Comparison of ENCODE assay signal across 6 cellular contexts in the genomic region with DNA sequence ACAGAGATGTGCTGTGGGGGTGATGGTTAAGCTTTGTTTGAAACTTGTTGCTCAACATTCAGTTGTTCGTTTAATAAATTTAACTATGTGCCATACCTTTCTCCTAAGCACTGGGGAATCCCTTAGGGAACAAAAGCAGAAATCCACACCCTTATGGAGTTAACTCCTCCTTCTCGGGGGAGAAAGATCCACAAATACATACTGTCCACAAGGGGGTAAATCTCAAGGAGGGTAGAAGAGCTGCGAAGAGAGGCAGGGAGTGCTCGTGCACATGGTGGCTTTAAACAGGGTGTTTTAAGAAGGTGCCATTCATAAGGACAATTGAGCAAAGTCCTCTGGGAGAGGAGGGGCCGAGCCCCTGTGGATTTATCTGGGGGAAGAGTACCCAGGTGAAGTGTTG.
DNase-seq lines count a peak whose midpoint lies in the region; ATAC-seq, FAIRE-seq and TF ChIP-seq lines count a peak whose summit lies in the region.
"Not testable (repeated sequence)": the region's sequence is repeated elsewhere in the genome, so short reads cannot be mapped to it uniquely, and the experiment has no call there.

No MANE protein-coding gene starts in this region.

- BruUV-seq in HCT116 (replicated peaks; lab: Mats Ljungman, UMichigan), result not testable (repeated sequence)

- not testable (repeated sequence) for DNase-seq in GM12891 (ENCODE audit: insufficient read length, low spot score); GM23338 (ENCODE audit: low spot score); HCT116 (ENCODE audit: low read depth, low spot score); bronchial epithelial cell (ENCODE audit: low read depth); urothelium cell line (ENCODE audit: low spot score)

- not testable (repeated sequence) for H3K36me3 Mint-ChIP-seq in GM23338 (ENCODE audit: low read depth)

- intact Hi-C loops in HCT116 (cut with micrococcal nuclease), result not testable (repeated sequence)

- H3K4me3 Mint-ChIP-seq in GM23338, result not testable (repeated sequence)

- H3K27me3 ChIP-seq in GM23338 (ENCODE audit: insufficient read depth); HCT116 (ENCODE audit: insufficient read depth, low read length); bronchial epithelial cell (ENCODE audit: control insufficient read depth, insufficient read depth, low read length): not testable (repeated sequence)

- H3F3A ChIP-seq in GM23338 (replicated peaks; ENCODE audit: low read depth), result not testable (repeated sequence)

- ATAC-seq in GM23338, result peak; percentile 88
- ATAC-seq in HCT116, result peak; percentile 46; the same call in 1 of the 2 replicates

- POLR2A ChIA-PET in HCT116 (lab: Charles Lee), result not testable (repeated sequence)

- FAIRE-seq in GM12891 (lab: Jason Lieb, UNC), result peak; percentile 40
- peak; percentile 76 for FAIRE-seq in bronchial epithelial cell (lab: Jason Lieb, UNC)
- peak; percentile 91 for FAIRE-seq in islet of Langerhans (lab: Jason Lieb, UNC)
- FAIRE-seq in urothelium cell line (lab: Jason Lieb, UNC), result peak; percentile 100

- not testable (repeated sequence) for H3K27ac Mint-ChIP-seq in GM23338

- H3K27ac ChIP-seq in GM23338 (ENCODE audit: low read depth); HCT116 (ENCODE audit: low read depth, low read length): not testable (repeated sequence)

- not testable (repeated sequence) for TF ChIP-seq CTCF in GM23338 (conservative IDR thresholded peaks at IDR 0.05; ENCODE audit: low read depth in 2 of 2); HCT116 (IDR thresholded peaks at IDR 0.05 in 2 of 3, conservative IDR thresholded peaks at IDR 0.05 in 1 of 3; ENCODE audit: borderline replicate concordance in 1 of 3, insufficient read depth in 1 of 3, low read depth in 2 of 3, low read length in 2 of 3); bronchial epithelial cell (IDR thresholded peaks at IDR 0.05; ENCODE audit: insufficient read depth, low read length, severe bottlenecking)

- H3K79me2 ChIP-seq in GM23338 (replicated peaks; ENCODE audit: insufficient read depth); HCT116 (ENCODE audit: insufficient read depth, low read length): not testable (repeated sequence)

- not testable (repeated sequence) for H3K27me3 Mint-ChIP-seq in GM23338 (ENCODE audit: insufficient read depth, low read depth, poor library complexity)

- H2AFZ ChIP-seq in GM23338; HCT116 (ENCODE audit: low read depth, low read length, poor library complexity, severe bottlenecking): not testable (repeated sequence)

- not testable (repeated sequence) for H3K4me1 ChIP-seq in GM23338 (ENCODE audit: insufficient read depth); HCT116 (ENCODE audit: control insufficient read depth in 1 of 2, insufficient read depth in 2 of 2, low read length in 2 of 2)

- not testable (repeated sequence) for H3K4me1 Mint-ChIP-seq in GM23338

- not testable (repeated sequence) for H3K36me3 ChIP-seq in GM23338 (ENCODE audit: insufficient read depth); HCT116 (ENCODE audit: control insufficient read depth in 1 of 2, insufficient read depth in 2 of 2, low read length in 2 of 2); bronchial epithelial cell (ENCODE audit: control insufficient read depth, insufficient read depth, low read length)

- not testable (repeated sequence) for H3K4me3 ChIP-seq in GM23338; HCT116 (replicated peaks in 1 of 2; ENCODE audit: low read depth in 1 of 2, low read length in 2 of 2); bronchial epithelial cell (ENCODE audit: low read depth, low read length)

- not testable (repeated sequence) for H4K20me1 ChIP-seq in GM23338 (replicated peaks; ENCODE audit: insufficient read depth); HCT116 (ENCODE audit: insufficient read depth)

- RAD21 ChIA-PET in HCT116 (lab: Charles Lee; ENCODE audit: low non-redundant PET in 1 of 2, low total read pairs in 2 of 2, uncharacterized antibody in 2 of 2, unreplicated experiment in 2 of 2), result not testable (repeated sequence)

- not testable (repeated sequence) for H3K9me2 ChIP-seq in GM23338 (ENCODE audit: insufficient read depth); HCT116 (ENCODE audit: insufficient read depth)

- not testable (repeated sequence) for TF ChIP-seq RAD21 in HCT116 (IDR thresholded peaks at IDR 0.05; ENCODE audit: low read depth)

- CTCF ChIA-PET in HCT116 (lab: Charles Lee), result not testable (repeated sequence)

- TF ChIP-seq POLR2A in GM12891 (IDR thresholded peaks at IDR 0.05; ENCODE audit: low read depth, low read length); HCT116 (IDR thresholded peaks at IDR 0.05; ENCODE audit: borderline replicate concordance, extremely low read depth, insufficient read depth, insufficient read length): not testable (repeated sequence)

- H3K4me2 ChIP-seq in GM23338; HCT116 (ENCODE audit: low read length): not testable (repeated sequence)

- H3K9me3 ChIP-seq in HCT116 (ENCODE audit: control insufficient read depth in 1 of 2, insufficient read depth in 1 of 2, low read depth in 1 of 2, low read length in 2 of 2), result not testable (repeated sequence)

- H3K9me3 Mint-ChIP-seq in GM23338, result not testable (repeated sequence)

- H3K9ac ChIP-seq in HCT116 (ENCODE audit: low read length), result not testable (repeated sequence)
